ENCODE assay signal across 20 cellular contexts in the genomic region with DNA sequence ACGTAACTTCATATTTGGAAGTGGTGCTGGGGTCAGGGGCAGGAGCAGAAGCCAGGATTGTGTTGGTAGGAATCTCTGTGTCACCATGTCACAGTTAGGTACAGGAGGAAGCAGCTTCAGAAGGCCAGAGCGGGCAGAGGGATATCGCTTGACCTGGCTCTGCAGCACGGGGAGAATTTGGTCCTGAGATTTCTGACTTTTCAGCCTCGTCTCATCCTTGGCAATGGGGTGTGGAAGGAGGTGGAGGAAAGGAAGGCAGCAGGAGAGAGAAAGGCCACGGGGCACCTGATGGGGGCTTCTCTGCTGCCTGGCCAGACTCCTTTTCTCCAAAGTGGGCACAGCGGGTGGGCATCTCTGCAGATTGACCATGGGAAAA. TPM values are rescaled to one million over a fixed set of nuclear protein-coding genes. Genes with fewer than 3 reads are reported as not detected.
A peak's percentile ranks its signal among the peaks of the same experiment; 100 is the strongest.
DNase-seq lines count a peak whose midpoint lies in the region; ATAC-seq and TF ChIP-seq lines count a peak whose summit lies in the region.
"Had no signal": no experiment of that assay in that cellular context is flagged by ENCODE, and none has a peak within 500 bp of the region (broad histone marks: within the 10 kb centered on the region; RNA-seq: fewer than 3 reads in every experiment).

No MANE protein-coding gene starts in this region.

- H4K12ac ChIP-seq in trophoblast cell (ENCODE audit: low read depth, low read length): no peak overlapping the region

- H4K5ac ChIP-seq in H9 (ENCODE audit: insufficient read length, low read depth, low read length): no peak overlapping the region

- H4K8ac ChIP-seq in H9 (replicated peaks; ENCODE audit: insufficient read length, low read depth, low read length) (no peak overlapping the region), trophoblast cell (ENCODE audit: low read depth, low read length) (no peak overlapping the region)

- H3K9ac ChIP-seq in H9 (ENCODE audit: extremely low read depth, insufficient read length, low read length): no peak overlapping the region
- H3K9ac ChIP-seq in trophoblast cell (ENCODE audit: low read length): no peak overlapping the region
- H3K9ac ChIP-seq: BLaER1 treated with 17β-estradiol and CSF1 and Interleukin-3, amounts not matched to agents 10 nM and 100 nM; GM23248 had no signal

- H2BK15ac ChIP-seq in H9 (ENCODE audit: low read depth, low read length): no peak overlapping the region

- H3K4me2 ChIP-seq in H9 (ENCODE audit: insufficient read depth, insufficient read length, low read length) (no peak overlapping the region), trophoblast cell (ENCODE audit: low read length) (no peak overlapping the region)
- H3K4me2 ChIP-seq: BLaER1 treated with 17β-estradiol and CSF1 and Interleukin-3, amounts not matched to agents 10 nM and 100 nM had no signal

- no peak overlapping the region for H3K4me3 Mint-ChIP-seq in H9
- H3K4me3 Mint-ChIP-seq: B cell; CD4-positive, CD25-positive, alpha-beta regulatory T cell; CD8-positive, alpha-beta memory T cell; HFFc6 had no signal

- H3K27me3 ChIP-seq in H9 (ENCODE audit: insufficient read depth, low read length) (no peaks in the 10 kb centered on the region), trophoblast cell (ENCODE audit: insufficient read depth, low read length) (no peaks in the 10 kb centered on the region), gastrocnemius medialis (no peaks in the 10 kb centered on the region)
- H3K27me3 ChIP-seq: BLaER1 treated with 17β-estradiol and CSF1 and Interleukin-3, amounts not matched to agents 10 nM and 100 nM had no signal

- DNase-seq in H9 (no peak), cerebellum (ENCODE audit: low spot score) (peak; percentile 47), trophoblast cell (no peak), gastrocnemius medialis (no peak)
- DNase-seq in stimulated activated CD4-positive, alpha-beta T cell treated with anti-CD3 and anti-CD28 coated beads, Interleukin-4, amount 100 ng/mL, for 1 hour: no peak
- DNase-seq: CD4-positive, CD25-positive, alpha-beta regulatory T cell; CD8-positive, alpha-beta memory T cell; COR-L47; DMS 273 treated with DMSO at 0.1 percent for 48 hours; DMS53; DND-41; EL; GM23248; HFFc6 had no signal

- H2AFZ ChIP-seq in H9 (ENCODE audit: low read length) (no peak overlapping the region), trophoblast cell (ENCODE audit: insufficient read depth, low read length, poor library complexity) (no peak overlapping the region)
- H2AFZ ChIP-seq: GM23248 had no signal

- H3K79me1 ChIP-seq in H9 (ENCODE audit: insufficient read depth, low read depth, low read length, poor library complexity, severe bottlenecking) (no peaks in the 10 kb centered on the region), trophoblast cell (ENCODE audit: low read length) (no peaks in the 10 kb centered on the region)

- no peak overlapping the region for H3K56ac ChIP-seq in H9 (ENCODE audit: insufficient read length, low read depth, low read length)

- no peak overlapping the region for H4K91ac ChIP-seq in H9 (ENCODE audit: insufficient read length, low read depth, low read length)
- no peak overlapping the region for H4K91ac ChIP-seq in trophoblast cell (ENCODE audit: low read depth, low read length)

- H2AK5ac ChIP-seq in H9 (ENCODE audit: insufficient read length, low read length): no peak overlapping the region
- H2AK5ac ChIP-seq in trophoblast cell (ENCODE audit: low read length): no peak overlapping the region

- intact Hi-C loops in gastrocnemius medialis (cut with DNase I; ENCODE audit: low total_unique reads): no loop called here

- H3K4me1 ChIP-seq in H9 (ENCODE audit: insufficient read depth, low read length) (no peaks in the 10 kb centered on the region), trophoblast cell (ENCODE audit: control insufficient read depth in 1 of 2, insufficient read depth in 2 of 2, low read length in 2 of 2) (no peaks in the 10 kb centered on the region), gastrocnemius medialis (no peaks in the 10 kb centered on the region)

- H3K4me1 Mint-ChIP-seq in H9: peaks cover 13 to 25% of the 10 kb centered on the region in 2 experiments; a peak in 3 of 4 replicates
- H3K4me1 Mint-ChIP-seq: CD4-positive, CD25-positive, alpha-beta regulatory T cell; CD8-positive, alpha-beta memory T cell had no signal

- TF ChIP-seq CTCF in H9 (conservative IDR thresholded peaks at IDR 0.05): no peak
- TF ChIP-seq CTCF in gastrocnemius medialis (IDR thresholded peaks at IDR 0.05 in 4 of 5, conservative IDR thresholded peaks at IDR 0.05 in 1 of 5): no peak

- H3K23ac ChIP-seq in H9 (ENCODE audit: insufficient read length, low read depth, low read length): no peak overlapping the region
- peak overlapping the region; percentile 25 for H3K23ac ChIP-seq in trophoblast cell (ENCODE audit: low read length)

- no peaks in the 10 kb centered on the region for H4K20me1 ChIP-seq in H9 (ENCODE audit: control insufficient read depth, insufficient read depth, insufficient read length)
- H4K20me1 ChIP-seq: BLaER1 treated with 17β-estradiol and CSF1 and Interleukin-3, amounts not matched to agents 10 nM and 100 nM had no signal

- H3K27me3 Mint-ChIP-seq in H9 (ENCODE audit: low read depth): peaks cover 7% of the 10 kb centered on the region

- no peak overlapping the region for H2BK120ac ChIP-seq in H9 (ENCODE audit: low read depth, low read length, poor library complexity, severe bottlenecking)
- no peak overlapping the region for H2BK120ac ChIP-seq in trophoblast cell (ENCODE audit: insufficient read depth, low read length, poor library complexity)

- 0 out of 2 replicates have a peak overlapping the region, but pooled peaks have one; percentile 8 for H3K14ac ChIP-seq in H9 (ENCODE audit: insufficient read depth, low read length)
- no peak overlapping the region for H3K14ac ChIP-seq in trophoblast cell (ENCODE audit: low read length)

- H3K18ac ChIP-seq in H9 (ENCODE audit: insufficient read length, low read depth, low read length) (no peak overlapping the region), trophoblast cell (ENCODE audit: low read length) (no peak overlapping the region)

- H3K36me3 Mint-ChIP-seq in H9 (ENCODE audit: insufficient read depth in 1 of 3, low read depth in 3 of 3): no peaks in the 10 kb centered on the region
- H3K36me3 Mint-ChIP-seq: CD4-positive, CD25-positive, alpha-beta regulatory T cell; CD8-positive, alpha-beta memory T cell had no signal

- no peaks in the 10 kb centered on the region for H3K9me3 ChIP-seq in H9 (ENCODE audit: control insufficient read depth, low read depth, low read length)
- H3K9me3 ChIP-seq in trophoblast cell (ENCODE audit: insufficient read depth, low read depth, low read length): no peaks in the 10 kb centered on the region
- no peaks in the 10 kb centered on the region for H3K9me3 ChIP-seq in gastrocnemius medialis
- H3K9me3 ChIP-seq: BLaER1 treated with 17β-estradiol and CSF1 and Interleukin-3, amounts not matched to agents 10 nM and 100 nM had no signal

- H3K79me2 ChIP-seq in H9 (ENCODE audit: insufficient read depth, low read length): no peaks in the 10 kb centered on the region; the same call in 1 of the 2 replicates
- H3K79me2 ChIP-seq in trophoblast cell (ENCODE audit: control insufficient read depth, insufficient read depth, low read length, poor library complexity): no peaks in the 10 kb centered on the region

- H2BK5ac ChIP-seq in H9 (ENCODE audit: insufficient read length, low read length) (no peak overlapping the region), trophoblast cell (ENCODE audit: low read depth, low read length, poor library complexity) (no peak overlapping the region)

- no peak overlapping the region for H3K27ac ChIP-seq in H9 (ENCODE audit: insufficient read length, low read depth, low read length)
- no peak overlapping the region for H3K27ac ChIP-seq in trophoblast cell (ENCODE audit: low read depth, low read length)
- H3K27ac ChIP-seq in gastrocnemius medialis: no peak overlapping the region
- H3K27ac ChIP-seq: BLaER1 treated with 17β-estradiol and CSF1 and Interleukin-3, amounts not matched to agents 10 nM and 100 nM; GM23248 had no signal

- H3T11ph ChIP-seq in H9 (ENCODE audit: low read length): no peak overlapping the region

- H2BK20ac ChIP-seq in H9 (ENCODE audit: low read depth, low read length, poor library complexity, severe bottlenecking): no peak overlapping the region

- H3K36me3 ChIP-seq in trophoblast cell (ENCODE audit: control insufficient read depth in 1 of 2, insufficient read depth in 2 of 2, low read length in 2 of 2) (no peaks in the 10 kb centered on the region), gastrocnemius medialis (no peaks in the 10 kb centered on the region)
- H3K36me3 ChIP-seq: BLaER1 treated with 17β-estradiol and CSF1 and Interleukin-3, amounts not matched to agents 10 nM and 100 nM had no signal

- H3K23me2 ChIP-seq in H9 (ENCODE audit: insufficient read length, low read depth, low read length, poor library complexity, severe bottlenecking): no peaks in the 10 kb centered on the region

- no peaks in the 10 kb centered on the region for H3K9me3 Mint-ChIP-seq in H9
- H3K9me3 Mint-ChIP-seq: HFFc6 had no signal

- H3K27ac Mint-ChIP-seq in H9: no peak overlapping the region
- H3K27ac Mint-ChIP-seq: B cell; CD4-positive, CD25-positive, alpha-beta regulatory T cell; HFFc6 had no signal

- in situ Hi-C loops in gastrocnemius medialis (cut with MboI; ENCODE audit: low sequenced_read_pairs in 4 of 4): no loop called here

- TF ChIP-seq POLR2A in gastrocnemius medialis (IDR thresholded peaks at IDR 0.05): no peak

- H3K4me3 ChIP-seq in trophoblast cell (ENCODE audit: low read depth, low read length) (no peak overlapping the region), gastrocnemius medialis (no peak overlapping the region)
- H3K4me3 ChIP-seq: BLaER1 treated with 17β-estradiol and CSF1 and Interleukin-3, amounts not matched to agents 10 nM and 100 nM; GM23248 had no signal

- H2BK12ac ChIP-seq in H9 (ENCODE audit: insufficient read length, low read depth, low read length) (no peak overlapping the region), trophoblast cell (ENCODE audit: low read length) (no peak overlapping the region)

- WGBS in H9 (ENCODE audit: extremely low coverage, insufficient read length, low lambda C conversion rate): no CpG with 5 or more reads among the region's 7 CpGs
- no CpG with 5 or more reads among the region's 7 CpGs for WGBS in trophoblast cell (ENCODE audit: extremely low coverage, insufficient coverage, insufficient read length)

- ATAC-seq in HG02678 (IDR thresholded peaks at IDR 0.05; ENCODE audit: unreplicated experiment) (no peak), gastrocnemius medialis (no peak)
- ATAC-seq: HCT116, HepG2 had no signal

- H3K4ac ChIP-seq in H9 (ENCODE audit: low read depth, low read length) (no peak overlapping the region), trophoblast cell (ENCODE audit: low read depth, low read length) (no peak overlapping the region)

RNA-seq across cellular contexts. Expression of gene IL16, which starts 0.6 kb away (rescaled TPM):
- total RNA-seq in H9 (2021) (0.18 and 0.28 TPM in 2 replicates), cerebellum (1.8 TPM), gastrocnemius medialis (1 to 10 TPM; 3.3 to 4.5 (median 4.3) TPM)
- polyA plus RNA-seq in trophoblast cell (2013): 0.14 and 0.33 TPM in 2 replicates
- total RNA-seq: A172, HepG2, HFFc6 had no signal
